8 cellular contexts compared by ENCODE assay signal in genomic region chr1:111507411-111508201, GRCh38. TPM values are rescaled to one million over a fixed set of nuclear protein-coding genes. Genes with fewer than 3 reads are reported as not detected.
DNase-seq lines count a peak whose midpoint lies in the region; ATAC-seq, FAIRE-seq and TF ChIP-seq lines count a peak whose summit lies in the region.

No MANE protein-coding gene starts in this region.

- H4K20me1 ChIP-seq in H1 (replicated peaks in 1 of 2; ENCODE audit: control insufficient read depth in 1 of 2, insufficient read depth in 2 of 2, low read length in 2 of 2) = no peaks in the 10 kb centered on the region

- WGBS in H1 (ENCODE audit: extremely low coverage in 1 of 2, insufficient coverage in 1 of 2, insufficient read length in 1 of 2, insufficient replicate concordance in 2 of 2, low coverage in 1 of 2, low lambda C conversion rate in 2 of 2, missing lambda C conversion rate in 1 of 2), 2 experiments = 28% methylated on average over 14 of the region's 15 CpGs; no CpG with 5 or more reads in 1 of the 2 experiments

- H3K4me2 ChIP-seq in H1 (ENCODE audit: insufficient read depth in 1 of 2, low read depth in 2 of 2, low read length in 2 of 2) = peak overlapping the region; percentile 29 to 83; a peak in 3 of 4 replicates

- no peak for FAIRE-seq in H1 (lab: Jason Lieb, UNC)

- POLR2A ChIA-PET in activated CD4-positive, alpha-beta T cell treated with anti-CD3 and anti-CD28 coated beads, Interleukin-2, amount 10 ng/mL, durations not matched to agents 7 days and 5 days (lab: Charles Lee) = interaction anchor here (0.8 to 1.9 kb wide), 8 partner anchors 10 to 240 kb away, joined by 3 to 6 read pairs (median 4); no protein-coding TSS in a partner anchor
- POLR2A ChIA-PET in H1 (lab: Charles Lee; ENCODE audit: partially characterized antibody) = interaction anchor here (0.5 to 1.9 kb wide), 13 partner anchors 9 to 1232 kb away, joined by 3 to 6 read pairs (median 4); partner anchors contain the start of genes RAP1A and WDR77

- DNase-seq in NCI-H146 treated with DMSO at 0.1 percent for 48 hours (lab: John Stamatoyannopoulos, UW; ENCODE audit: unreplicated experiment) = peak; percentile 57
- DNase-seq in activated CD4-positive, alpha-beta T cell treated with anti-CD3 and anti-CD28 coated beads, Interleukin-2, amount 10 ng/mL, durations not matched to agents 7 days and 5 days = peak; percentile 77
- DNase-seq in H1 (ENCODE audit: low read depth in 1 of 2, low spot score in 2 of 2) = peak; percentile 27 to 90
- DNase-seq in mesothelial cell of epicardium (ENCODE audit: low spot score in 2 of 2, unreplicated experiment in 2 of 2) = peak in 1 of 2 experiments; percentile 55
- DNase-seq in stimulated activated CD8-positive, alpha-beta memory T cell treated with anti-CD3 and anti-CD28 coated beads, Interleukin-4, amount 100 ng/mL, for 48 hours = peak; percentile 75

- ATAC-seq in HG02610 (IDR thresholded peaks at IDR 0.05; ENCODE audit: unreplicated experiment) (peak; percentile 34), GM18858 (IDR thresholded peaks at IDR 0.05; ENCODE audit: unreplicated experiment) (no peak)

- no peak overlapping the region for H3K14ac ChIP-seq in H1 (ENCODE audit: insufficient read length)

- peak overlapping the region; percentile 6; the same call in 1 of the 2 replicates for H2BK20ac ChIP-seq in H1 (ENCODE audit: low read length)

- peak overlapping the region; percentile 93 for H3K18ac ChIP-seq in H1 (ENCODE audit: extremely low read depth, low read length)

- H3K79me1 ChIP-seq in H1 (ENCODE audit: low read depth, low read length) = no peaks in the 10 kb centered on the region

- no peak overlapping the region for H2BK120ac ChIP-seq in H1 (replicated peaks; ENCODE audit: low read depth, low read length)

- H3K27me3 ChIP-seq in H1 (replicated peaks in 1 of 4; ENCODE audit: control insufficient read depth in 3 of 4, extremely low read depth in 1 of 4, insufficient read depth in 3 of 4, low read length in 3 of 4) = no peaks in the 10 kb centered on the region; a peak in 1 of 7 replicates

- peak overlapping the region; percentile 94 for H3K27ac Mint-ChIP-seq in activated CD4-positive, alpha-beta T cell treated with anti-CD3 and anti-CD28 coated beads, Interleukin-2, amount 10 ng/mL, durations not matched to agents 7 days and 5 days
- H3K27ac Mint-ChIP-seq in mesothelial cell of epicardium = peak overlapping the region; percentile 97

- CTCF ChIA-PET in activated CD4-positive, alpha-beta T cell treated with anti-CD3 and anti-CD28 coated beads, Interleukin-2, amount 10 ng/mL, durations not matched to agents 7 days and 5 days (lab: Charles Lee) = interaction anchor here (0.7 to 4.9 kb wide), 65 partner anchors 10 to 262 kb away, joined by 3 to 72 read pairs (median 5); partner anchors contain the start of genes C1orf162, INKA2 and RAP1A
- CTCF ChIA-PET in H1 (lab: Charles Lee; ENCODE audit: partially characterized antibody) = interaction anchor here (0.6 to 3.6 kb wide), 63 partner anchors 9 to 344 kb away, joined by 3 to 33 read pairs (median 6); partner anchors contain the start of genes DDX20 and RAP1A

- peaks cover 0 to 9% (median 3%) of the 10 kb centered on the region in 4 experiments; a peak in 5 of 7 replicates for H3K4me1 ChIP-seq in H1 (replicated peaks in 1 of 4; ENCODE audit: control insufficient read depth in 3 of 4, insufficient read depth in 4 of 4, low read length in 3 of 4)

- no peak overlapping the region for H2BK15ac ChIP-seq in H1 (ENCODE audit: low read length)

- peak overlapping the region; percentile 92 for H2BK12ac ChIP-seq in H1 (ENCODE audit: low read depth, low read length)

- H3K23ac ChIP-seq in H1 (ENCODE audit: insufficient read length) = no peak overlapping the region

- H3K23me2 ChIP-seq in H1 (ENCODE audit: low read depth, low read length) = no peaks in the 10 kb centered on the region; the same call in 1 of the 2 replicates

- no peaks in the 10 kb centered on the region for H3K27me3 Mint-ChIP-seq in activated CD4-positive, alpha-beta T cell treated with anti-CD3 and anti-CD28 coated beads, Interleukin-2, amount 10 ng/mL, durations not matched to agents 7 days and 5 days
- H3K27me3 Mint-ChIP-seq in mesothelial cell of epicardium (ENCODE audit: low read depth) = peaks cover 7% of the 10 kb centered on the region

- peak overlapping the region; percentile 5 for H3K56ac ChIP-seq in H1 (replicated peaks; ENCODE audit: insufficient read length, low read depth, low read length)

- H3K9me3 ChIP-seq in H1 (ENCODE audit: insufficient read depth in 2 of 2, low read depth in 1 of 2, low read length in 1 of 2) = no peaks in the 10 kb centered on the region

- H4K91ac ChIP-seq in H1 (replicated peaks; ENCODE audit: insufficient read length, low read length) = peak overlapping the region; percentile 45

- TF ChIP-seq CTCF in GM12873 (IDR thresholded peaks at IDR 0.05; ENCODE audit: insufficient read depth, low read depth, low read length, missing control alignments) (peak; percentile 39), H1 (IDR thresholded peaks at IDR 0.05; ENCODE audit: control extremely low read depth in 1 of 3, insufficient read depth in 1 of 3, low read depth in 1 of 3, low read length in 3 of 3) (peak; percentile 35 to 38 (median 36)), mesothelial cell of epicardium (IDR thresholded peaks at IDR 0.05; ENCODE audit: unreplicated experiment) (no peak)

- peaks cover 54% of the 10 kb centered on the region for H3K4me1 Mint-ChIP-seq in activated CD4-positive, alpha-beta T cell treated with anti-CD3 and anti-CD28 coated beads, Interleukin-2, amount 10 ng/mL, durations not matched to agents 7 days and 5 days
- H3K4me1 Mint-ChIP-seq in mesothelial cell of epicardium = peaks cover 13% of the 10 kb centered on the region

- 0 out of 3 replicates have a peak, but pooled peaks of 1 of the 2 experiments have one; percentile 10 for TF ChIP-seq POLR2A in H1 (IDR thresholded peaks at IDR 0.05; ENCODE audit: control extremely low read depth in 1 of 2, low read depth in 2 of 2, low read length in 2 of 2)

- peak overlapping the region; percentile 89 for H2BK5ac ChIP-seq in H1 (ENCODE audit: low read depth, low read length)

- H3K79me2 ChIP-seq in H1 (ENCODE audit: control insufficient read depth in 1 of 2, insufficient read depth in 2 of 2, low read length in 2 of 2) = no peaks in the 10 kb centered on the region

- peaks cover 3% of the 10 kb centered on the region for H3K9me3 Mint-ChIP-seq in activated CD4-positive, alpha-beta T cell treated with anti-CD3 and anti-CD28 coated beads, Interleukin-2, amount 10 ng/mL, durations not matched to agents 7 days and 5 days
- H3K9me3 Mint-ChIP-seq in mesothelial cell of epicardium = no peaks in the 10 kb centered on the region

- TF ChIP-seq EP300 in H1 (IDR thresholded peaks at IDR 0.05; ENCODE audit: borderline replicate concordance in 1 of 2, low read depth in 2 of 2, low read length in 2 of 2) = no peak

- peak; percentile 19 to 20; a peak in 1 of 4 replicates for TF ChIP-seq RAD21 in H1 (IDR thresholded peaks at IDR 0.05 in 1 of 2, conservative IDR thresholded peaks at IDR 0.05 in 1 of 2; ENCODE audit: low read depth in 2 of 2, low read length in 2 of 2)

- H3K4ac ChIP-seq in H1 (replicated peaks; ENCODE audit: insufficient read length, low read depth, low read length) = peak overlapping the region; percentile 75

- no peaks in the 10 kb centered on the region for H3K36me3 Mint-ChIP-seq in activated CD4-positive, alpha-beta T cell treated with anti-CD3 and anti-CD28 coated beads, Interleukin-2, amount 10 ng/mL, durations not matched to agents 7 days and 5 days (ENCODE audit: low read depth)
- no peaks in the 10 kb centered on the region for H3K36me3 Mint-ChIP-seq in mesothelial cell of epicardium

- H3K27ac ChIP-seq in H1 (ENCODE audit: low read depth, low read length) = peak overlapping the region; percentile 67; the same call in 1 of the 2 replicates

- H3K4me3 ChIP-seq in H1 (ENCODE audit: extremely low read depth in 1 of 4, insufficient read depth in 2 of 4, low read depth in 3 of 4, low read length in 4 of 4) = peak overlapping the region; percentile 6 to 59 (median 38); a peak in 7 of 8 replicates

- no peaks in the 10 kb centered on the region for H3K36me3 ChIP-seq in H1 (ENCODE audit: control insufficient read depth in 2 of 4, insufficient read depth in 4 of 4, low read length in 3 of 4)

- no peak overlapping the region for H2AK5ac ChIP-seq in H1 (ENCODE audit: low read depth, low read length)

- peak overlapping the region; percentile 72; the same call in 1 of the 2 replicates for H4K8ac ChIP-seq in H1 (ENCODE audit: extremely low read depth, insufficient read depth, low read length)

- H3K9ac ChIP-seq in H1 (replicated peaks in 1 of 4; ENCODE audit: extremely low read depth in 1 of 4, low read depth in 3 of 4, low read length in 3 of 4) = peak overlapping the region in 2 of 4 experiments; percentile 25 to 54; a peak in 2 of 7 replicates

- H2AFZ ChIP-seq in H1 (ENCODE audit: low read length) = peak overlapping the region; percentile 99

- H3K4me3 Mint-ChIP-seq in activated CD4-positive, alpha-beta T cell treated with anti-CD3 and anti-CD28 coated beads, Interleukin-2, amount 10 ng/mL, durations not matched to agents 7 days and 5 days = peak overlapping the region; percentile 54
- peak overlapping the region; percentile 58 for H3K4me3 Mint-ChIP-seq in mesothelial cell of epicardium

- H4K5ac ChIP-seq in H1 (ENCODE audit: insufficient read length, low read depth, low read length) = peak overlapping the region; percentile 55

RNA-seq across cellular contexts. Expression of gene ADORA3, which starts 4.2 kb away (rescaled TPM):
- under 1 TPM; 0.15 TPM for total RNA-seq in activated CD4-positive, alpha-beta T cell treated with anti-CD3 and anti-CD28 coated beads, Interleukin-2, amount 10 ng/mL, durations not matched to agents 7 days and 5 days
- total RNA-seq in H1 (2021; fragmentation: NEBNext Ultra II Directional; extraction: Animal tissue kit (Norgen Biotek cat#: 25700)) = not detected in 2 replicates
- polyA plus RNA-seq in H1 (2011; rRNA removed) = 0.03 TPM in 1 of 2 replicates, not detected in the other
- not detected for polyA plus RNA-seq in H1 (2011; cell fraction: cytosol; rRNA removed)
- polyA plus RNA-seq in H1 (2011; cell fraction: nucleus; rRNA removed) = not detected
- polyA plus RNA-seq in H1 (2012, experiment 1 of 2) = not detected in 4 replicates
- not detected for polyA plus RNA-seq in H1 (2012, experiment 2 of 2)
- not detected for polyA plus RNA-seq in H1 (2013, experiment 1 of 2)
- not detected for polyA plus RNA-seq in H1 (2013, experiment 2 of 2)
- polyA minus RNA-seq in H1 (2011; rRNA and poly(A)+ RNA removed) = 0.39 TPM in 1 of 2 replicates, not detected in the other
- not detected for polyA minus RNA-seq in H1 (2011; cell fraction: cytosol; rRNA and poly(A)+ RNA removed)
- not detected for polyA minus RNA-seq in H1 (2011; cell fraction: nucleus; rRNA and poly(A)+ RNA removed)
- total RNA-seq in mesothelial cell of epicardium = not detected in 3 replicates

RNA-seq across cellular contexts. Expression of gene TMIGD3, which starts 4.2 kb away (rescaled TPM):
- total RNA-seq in activated CD4-positive, alpha-beta T cell treated with anti-CD3 and anti-CD28 coated beads, Interleukin-2, amount 10 ng/mL, durations not matched to agents 7 days and 5 days = not detected
- not detected in 2 replicates for total RNA-seq in H1 (2021; fragmentation: NEBNext Ultra II Directional; extraction: Animal tissue kit (Norgen Biotek cat#: 25700))
- polyA plus RNA-seq in H1 (2011; rRNA removed) = not detected in 2 replicates
- polyA plus RNA-seq in H1 (2011; cell fraction: cytosol; rRNA removed) = not detected
- polyA plus RNA-seq in H1 (2011; cell fraction: nucleus; rRNA removed) = not detected
- polyA plus RNA-seq in H1 (2012, experiment 1 of 2) = not detected in 4 replicates
- not detected for polyA plus RNA-seq in H1 (2012, experiment 2 of 2)
- polyA plus RNA-seq in H1 (2013, experiment 1 of 2) = not detected
- not detected for polyA plus RNA-seq in H1 (2013, experiment 2 of 2)
- polyA minus RNA-seq in H1 (2011; rRNA and poly(A)+ RNA removed) = not detected in 2 replicates
- not detected for polyA minus RNA-seq in H1 (2011; cell fraction: cytosol; rRNA and poly(A)+ RNA removed)
- polyA minus RNA-seq in H1 (2011; cell fraction: nucleus; rRNA and poly(A)+ RNA removed) = not detected
- not detected in 3 replicates for total RNA-seq in mesothelial cell of epicardium

RNA-seq across cellular contexts. Expression of gene C1orf162, which starts 33.8 kb away (rescaled TPM):
- 10 to 100 TPM; 34.5 to 49.8 TPM for total RNA-seq in activated CD4-positive, alpha-beta T cell treated with anti-CD3 and anti-CD28 coated beads, Interleukin-2, amount 10 ng/mL, durations not matched to agents 7 days and 5 days
- 0.13 and 0.42 TPM in 2 replicates for total RNA-seq in H1 (2021; fragmentation: NEBNext Ultra II Directional; extraction: Animal tissue kit (Norgen Biotek cat#: 25700))
- 0.42 and 0.86 TPM in 2 replicates for polyA plus RNA-seq in H1 (2011; rRNA removed)
- polyA plus RNA-seq in H1 (2011; cell fraction: cytosol; rRNA removed) = 0.28 TPM
- 0.57 TPM for polyA plus RNA-seq in H1 (2011; cell fraction: nucleus; rRNA removed)
- polyA plus RNA-seq in H1 (2012, experiment 1 of 2) = 0.20 to 0.36 TPM (median 0.31 TPM) in 4 replicates
- polyA plus RNA-seq in H1 (2012, experiment 2 of 2) = not detected
- 0.61 TPM for polyA plus RNA-seq in H1 (2013, experiment 1 of 2)
- polyA plus RNA-seq in H1 (2013, experiment 2 of 2) = 0.46 TPM
- polyA minus RNA-seq in H1 (2011; rRNA and poly(A)+ RNA removed) = 0.12 and 0.47 TPM in 2 replicates
- not detected for polyA minus RNA-seq in H1 (2011; cell fraction: cytosol; rRNA and poly(A)+ RNA removed)
- not detected for polyA minus RNA-seq in H1 (2011; cell fraction: nucleus; rRNA and poly(A)+ RNA removed)
- 0.72 to 1.1 TPM (median 0.83 TPM) in 3 replicates for total RNA-seq in mesothelial cell of epicardium

RNA-seq across cellular contexts. Expression of gene ATP5PB, which starts 58.3 kb away (rescaled TPM):
- total RNA-seq in activated CD4-positive, alpha-beta T cell treated with anti-CD3 and anti-CD28 coated beads, Interleukin-2, amount 10 ng/mL, durations not matched to agents 7 days and 5 days = 100 to 1,000 TPM; 321 to 348 TPM
- total RNA-seq in H1 (2021; fragmentation: NEBNext Ultra II Directional; extraction: Animal tissue kit (Norgen Biotek cat#: 25700)) = 252 and 262 TPM in 2 replicates
- polyA plus RNA-seq in H1 (2011; rRNA removed) = 129 and 232 TPM in 2 replicates
- polyA plus RNA-seq in H1 (2011; cell fraction: cytosol; rRNA removed) = 240 TPM
- 68.5 TPM for polyA plus RNA-seq in H1 (2011; cell fraction: nucleus; rRNA removed)
- 258 to 301 TPM (median 287 TPM) in 4 replicates for polyA plus RNA-seq in H1 (2012, experiment 1 of 2)
- 34.8 TPM for polyA plus RNA-seq in H1 (2012, experiment 2 of 2)
- polyA plus RNA-seq in H1 (2013, experiment 1 of 2) = 215 TPM
- 221 TPM for polyA plus RNA-seq in H1 (2013, experiment 2 of 2)
- 128 and 176 TPM in 2 replicates for polyA minus RNA-seq in H1 (2011; rRNA and poly(A)+ RNA removed)
- polyA minus RNA-seq in H1 (2011; cell fraction: cytosol; rRNA and poly(A)+ RNA removed) = 113 TPM
- polyA minus RNA-seq in H1 (2011; cell fraction: nucleus; rRNA and poly(A)+ RNA removed) = 51.8 TPM
- 155 to 162 TPM (median 156 TPM) in 3 replicates for total RNA-seq in mesothelial cell of epicardium

RNA-seq across cellular contexts. Expression of gene WDR77, which starts 58.5 kb away (rescaled TPM):
- total RNA-seq in activated CD4-positive, alpha-beta T cell treated with anti-CD3 and anti-CD28 coated beads, Interleukin-2, amount 10 ng/mL, durations not matched to agents 7 days and 5 days = 10 to 100 TPM; 46.1 to 48.6 TPM
- 61.6 and 66.0 TPM in 2 replicates for total RNA-seq in H1 (2021; fragmentation: NEBNext Ultra II Directional; extraction: Animal tissue kit (Norgen Biotek cat#: 25700))
- 139 and 156 TPM in 2 replicates for polyA plus RNA-seq in H1 (2011; rRNA removed)
- 153 TPM for polyA plus RNA-seq in H1 (2011; cell fraction: cytosol; rRNA removed)
- 233 TPM for polyA plus RNA-seq in H1 (2011; cell fraction: nucleus; rRNA removed)
- polyA plus RNA-seq in H1 (2012, experiment 1 of 2) = 65.0 to 85.9 TPM (median 77.1 TPM) in 4 replicates
- 86.7 TPM for polyA plus RNA-seq in H1 (2012, experiment 2 of 2)
- polyA plus RNA-seq in H1 (2013, experiment 1 of 2) = 40.2 TPM
- polyA plus RNA-seq in H1 (2013, experiment 2 of 2) = 41.4 TPM
- 257 and 268 TPM in 2 replicates for polyA minus RNA-seq in H1 (2011; rRNA and poly(A)+ RNA removed)
- 50.4 TPM for polyA minus RNA-seq in H1 (2011; cell fraction: cytosol; rRNA and poly(A)+ RNA removed)
- polyA minus RNA-seq in H1 (2011; cell fraction: nucleus; rRNA and poly(A)+ RNA removed) = 83.0 TPM
- 29.1 to 32.6 TPM (median 32.6 TPM) in 3 replicates for total RNA-seq in mesothelial cell of epicardium

Comparison
In these comparisons a context has a peak if more than half of its experiments do, and no peak if none do; other contexts are left out.
1. RNA of gene C1orf162, which starts 33.8 kb away (total RNA-seq): 34.5 to 49.8 TPM in activated CD4-positive, alpha-beta T cell treated with anti-CD3 and anti-CD28 coated beads, Interleukin-2, amount 10 ng/mL, durations not matched to agents 7 days and 5 days; 0.72 to 1.1 TPM in mesothelial cell of epicardium and 0.13 to 0.42 TPM in H1; every median in the first group is over 10 times any median in the second.